22 cellular contexts compared by ENCODE assay signal in the genomic region with DNA sequence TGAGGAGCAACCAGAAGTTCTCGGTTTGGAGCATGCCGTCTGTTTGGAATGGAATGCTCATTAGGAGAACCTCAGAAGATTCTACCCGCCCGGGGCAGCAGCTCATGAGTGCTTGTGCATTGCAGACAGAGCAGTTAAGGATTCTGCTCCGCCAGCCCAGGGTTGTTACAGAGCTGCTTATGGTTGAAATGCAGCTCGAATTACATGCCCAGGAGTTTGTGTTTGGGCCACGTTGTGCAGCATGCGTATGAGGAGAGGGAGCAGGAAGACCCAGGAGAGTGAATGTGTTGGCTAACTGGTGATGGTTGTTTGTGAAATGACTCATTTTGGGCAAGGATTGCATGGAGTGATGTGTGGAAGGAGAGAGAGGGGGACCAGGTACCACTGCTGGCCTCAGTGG. TPM values are rescaled to one million over a fixed set of nuclear protein-coding genes. Genes with fewer than 3 reads are reported as not detected.
"Had no signal": no experiment of that assay in that cellular context is flagged by ENCODE, and none has a peak within 500 bp of the region (broad histone marks: within the 10 kb centered on the region; RNA-seq: fewer than 3 reads in every experiment).

No MANE protein-coding gene starts in this region.

- H3K9me3 ChIP-seq: adrenal gland had no signal

- H3K4me3 ChIP-seq: adrenal gland had no signal

- H3K36me3 ChIP-seq: adrenal gland had no signal

- DNase-seq: activated CD4-positive, alpha-beta T cell treated with anti-CD3 and anti-CD28 coated beads, Interleukin-2, amount 10 ng/mL, durations not matched to agents 7 days and 5 days; activated CD4-positive, CD25-positive, alpha-beta regulatory T cell; activated CD8-positive, alpha-beta memory T cell treated with anti-CD3 and anti-CD28 coated beads, Interleukin-2, amount 50 U/mL, for 4 hours; activated CD8-positive, alpha-beta T cell treated with anti-CD3 and anti-CD28 coated beads for 36 hours; activated naive CD4-positive, alpha-beta T cell treated with anti-CD3 and anti-CD28 coated beads, Interleukin-2, amount 50 U/mL, for 16 hours; activated naive CD8-positive, alpha-beta T cell treated with anti-CD3 and anti-CD28 coated beads, Interleukin-2, amount 10 ng/mL, durations not matched to agents 7 days and 5 days; activated T-cell treated with anti-CD3 and anti-CD28 coated beads, Interleukin-2, amount 50 U/mL, for 1 hour; adrenal gland; anterior cingulate cortex; central memory CD4-positive, alpha-beta T cell; KG1; NCI-H1092; NCI-H1417; NCI-H2029; NCI-H2107; NCI-H446; NCI-H524; SHP77 treated with DMSO at 0.1 percent for 48 hours; T-helper 17 cell; T-helper 9 cell had no signal

- H3K9me3 Mint-ChIP-seq: activated CD4-positive, alpha-beta T cell treated with anti-CD3 and anti-CD28 coated beads, Interleukin-2, amount 10 ng/mL, durations not matched to agents 7 days and 5 days; activated CD8-positive, alpha-beta T cell treated with anti-CD3 and anti-CD28 coated beads for 36 hours; activated naive CD8-positive, alpha-beta T cell treated with anti-CD3 and anti-CD28 coated beads, Interleukin-2, amount 10 ng/mL, durations not matched to agents 7 days and 5 days had no signal

- H3K27me3 ChIP-seq: adrenal gland had no signal

- H3K4me1 Mint-ChIP-seq: activated CD4-positive, alpha-beta T cell treated with anti-CD3 and anti-CD28 coated beads, Interleukin-2, amount 10 ng/mL, durations not matched to agents 7 days and 5 days; activated naive CD8-positive, alpha-beta T cell treated with anti-CD3 and anti-CD28 coated beads, Interleukin-2, amount 10 ng/mL, durations not matched to agents 7 days and 5 days had no signal

- H3K36me3 Mint-ChIP-seq: activated naive CD8-positive, alpha-beta T cell treated with anti-CD3 and anti-CD28 coated beads, Interleukin-2, amount 10 ng/mL, durations not matched to agents 7 days and 5 days had no signal

- H3K4me3 Mint-ChIP-seq: activated CD4-positive, alpha-beta T cell treated with anti-CD3 and anti-CD28 coated beads, Interleukin-2, amount 10 ng/mL, durations not matched to agents 7 days and 5 days; activated CD8-positive, alpha-beta T cell treated with anti-CD3 and anti-CD28 coated beads for 36 hours; activated naive CD8-positive, alpha-beta T cell treated with anti-CD3 and anti-CD28 coated beads, Interleukin-2, amount 10 ng/mL, durations not matched to agents 7 days and 5 days; T-helper 17 cell had no signal

- ATAC-seq: activated CD8-positive, alpha-beta T cell treated with anti-CD3 and anti-CD28 coated beads for 36 hours; T-helper 17 cell had no signal

- H3K27ac Mint-ChIP-seq: activated CD4-positive, alpha-beta T cell treated with anti-CD3 and anti-CD28 coated beads, Interleukin-2, amount 10 ng/mL, durations not matched to agents 7 days and 5 days; activated CD8-positive, alpha-beta T cell treated with anti-CD3 and anti-CD28 coated beads for 36 hours; activated naive CD8-positive, alpha-beta T cell treated with anti-CD3 and anti-CD28 coated beads, Interleukin-2, amount 10 ng/mL, durations not matched to agents 7 days and 5 days; T-helper 17 cell had no signal

- H3K27ac ChIP-seq: adrenal gland had no signal

RNA-seq across cellular contexts. Expression of a gene that starts 9.0 kb away (rescaled TPM):
- total RNA-seq: activated CD8-positive, alpha-beta T cell treated with anti-CD3 and anti-CD28 coated beads for 36 hours; LHCN-M2; SK-MEL-5; T-helper 17 cell had no signal
